ENCODE assay signal across 1 cellular context in the genomic region with DNA sequence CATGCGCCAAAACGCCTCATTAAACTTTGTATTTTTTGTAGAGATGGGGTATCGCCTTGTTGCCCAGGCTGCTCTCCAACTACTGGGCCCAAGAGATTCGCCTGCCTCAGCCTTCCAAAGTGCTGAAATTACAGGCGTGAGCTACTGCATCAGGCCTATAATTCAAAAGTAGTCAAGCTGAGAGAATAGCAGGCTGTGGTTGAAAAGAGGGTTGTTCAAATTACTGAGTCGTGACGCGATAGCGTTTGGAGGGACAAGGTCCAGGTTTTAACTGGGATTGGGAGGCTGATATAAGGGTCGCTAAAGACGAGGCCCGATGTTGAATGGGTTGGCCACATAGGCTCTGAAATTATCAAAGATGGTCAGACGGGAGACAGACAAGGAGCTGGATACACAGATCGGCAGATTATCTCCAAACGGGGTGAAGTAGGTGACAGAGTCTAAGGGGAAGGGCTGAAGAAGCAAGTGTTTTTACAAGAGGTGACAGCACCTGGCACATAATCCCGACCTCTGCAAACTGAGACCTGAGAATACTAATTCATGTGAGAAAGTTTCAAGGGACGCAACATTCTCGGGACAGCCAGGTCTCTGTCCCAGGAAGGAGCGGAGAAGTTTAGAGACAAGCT.
TF ChIP-seq lines count a peak whose summit lies in the region.

No MANE protein-coding gene starts in this region.

TF ChIP-seq in SK-N-SH, 30 proteins besides CTCF, POLR2A, EP300 and RAD21 (continued from another document):
- TF ChIP-seq ZBTB33 (IDR thresholded peaks at IDR 0.05; ENCODE audit: borderline replicate concordance, low read depth), result no peak
